In the genomic region with DNA sequence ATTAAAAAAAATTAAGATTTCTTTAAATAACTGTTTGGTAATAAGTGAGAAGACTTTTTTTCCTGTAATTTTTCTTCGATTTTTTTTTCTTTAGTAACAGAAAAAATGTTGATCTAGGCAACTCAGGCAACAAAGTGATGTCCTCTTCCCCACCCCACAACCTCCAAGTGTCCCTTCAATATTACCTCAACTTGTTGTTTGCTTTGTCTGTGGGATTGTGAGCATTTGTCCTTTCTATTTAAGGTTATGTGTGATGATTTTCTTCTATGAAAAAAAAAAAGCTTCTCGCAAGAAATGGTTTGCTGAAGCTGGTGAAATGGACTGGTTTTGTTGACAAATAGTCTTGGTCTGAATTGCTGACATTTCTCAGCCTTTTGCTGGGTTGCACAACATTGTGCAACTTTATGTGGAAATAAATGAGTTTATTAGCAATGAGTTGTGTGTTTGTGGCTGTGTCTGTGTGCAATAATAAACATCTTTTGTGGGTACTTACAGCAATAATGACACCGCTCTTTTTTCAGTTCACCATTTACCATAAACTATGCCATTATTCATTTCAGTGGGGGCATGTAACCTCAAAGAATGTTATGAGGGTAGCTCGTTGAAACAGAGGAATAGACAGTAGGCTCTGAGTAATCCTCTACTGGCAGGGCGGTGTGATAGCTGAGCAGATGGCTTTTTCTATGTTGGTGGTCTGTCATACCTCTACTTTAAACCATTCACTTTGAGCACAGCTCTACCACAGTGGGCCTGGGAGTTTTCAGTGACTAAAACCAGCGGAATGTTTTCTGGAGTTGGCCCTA, we compare ENCODE assay signal across 1 cellular context.
TF ChIP-seq lines count a peak whose summit lies in the region.

No MANE protein-coding gene starts in this region.

TF ChIP-seq in GM23338, 12 proteins besides CTCF, POLR2A, EP300 and RAD21 (continued from another document):
- TF ChIP-seq, protein P1, sequence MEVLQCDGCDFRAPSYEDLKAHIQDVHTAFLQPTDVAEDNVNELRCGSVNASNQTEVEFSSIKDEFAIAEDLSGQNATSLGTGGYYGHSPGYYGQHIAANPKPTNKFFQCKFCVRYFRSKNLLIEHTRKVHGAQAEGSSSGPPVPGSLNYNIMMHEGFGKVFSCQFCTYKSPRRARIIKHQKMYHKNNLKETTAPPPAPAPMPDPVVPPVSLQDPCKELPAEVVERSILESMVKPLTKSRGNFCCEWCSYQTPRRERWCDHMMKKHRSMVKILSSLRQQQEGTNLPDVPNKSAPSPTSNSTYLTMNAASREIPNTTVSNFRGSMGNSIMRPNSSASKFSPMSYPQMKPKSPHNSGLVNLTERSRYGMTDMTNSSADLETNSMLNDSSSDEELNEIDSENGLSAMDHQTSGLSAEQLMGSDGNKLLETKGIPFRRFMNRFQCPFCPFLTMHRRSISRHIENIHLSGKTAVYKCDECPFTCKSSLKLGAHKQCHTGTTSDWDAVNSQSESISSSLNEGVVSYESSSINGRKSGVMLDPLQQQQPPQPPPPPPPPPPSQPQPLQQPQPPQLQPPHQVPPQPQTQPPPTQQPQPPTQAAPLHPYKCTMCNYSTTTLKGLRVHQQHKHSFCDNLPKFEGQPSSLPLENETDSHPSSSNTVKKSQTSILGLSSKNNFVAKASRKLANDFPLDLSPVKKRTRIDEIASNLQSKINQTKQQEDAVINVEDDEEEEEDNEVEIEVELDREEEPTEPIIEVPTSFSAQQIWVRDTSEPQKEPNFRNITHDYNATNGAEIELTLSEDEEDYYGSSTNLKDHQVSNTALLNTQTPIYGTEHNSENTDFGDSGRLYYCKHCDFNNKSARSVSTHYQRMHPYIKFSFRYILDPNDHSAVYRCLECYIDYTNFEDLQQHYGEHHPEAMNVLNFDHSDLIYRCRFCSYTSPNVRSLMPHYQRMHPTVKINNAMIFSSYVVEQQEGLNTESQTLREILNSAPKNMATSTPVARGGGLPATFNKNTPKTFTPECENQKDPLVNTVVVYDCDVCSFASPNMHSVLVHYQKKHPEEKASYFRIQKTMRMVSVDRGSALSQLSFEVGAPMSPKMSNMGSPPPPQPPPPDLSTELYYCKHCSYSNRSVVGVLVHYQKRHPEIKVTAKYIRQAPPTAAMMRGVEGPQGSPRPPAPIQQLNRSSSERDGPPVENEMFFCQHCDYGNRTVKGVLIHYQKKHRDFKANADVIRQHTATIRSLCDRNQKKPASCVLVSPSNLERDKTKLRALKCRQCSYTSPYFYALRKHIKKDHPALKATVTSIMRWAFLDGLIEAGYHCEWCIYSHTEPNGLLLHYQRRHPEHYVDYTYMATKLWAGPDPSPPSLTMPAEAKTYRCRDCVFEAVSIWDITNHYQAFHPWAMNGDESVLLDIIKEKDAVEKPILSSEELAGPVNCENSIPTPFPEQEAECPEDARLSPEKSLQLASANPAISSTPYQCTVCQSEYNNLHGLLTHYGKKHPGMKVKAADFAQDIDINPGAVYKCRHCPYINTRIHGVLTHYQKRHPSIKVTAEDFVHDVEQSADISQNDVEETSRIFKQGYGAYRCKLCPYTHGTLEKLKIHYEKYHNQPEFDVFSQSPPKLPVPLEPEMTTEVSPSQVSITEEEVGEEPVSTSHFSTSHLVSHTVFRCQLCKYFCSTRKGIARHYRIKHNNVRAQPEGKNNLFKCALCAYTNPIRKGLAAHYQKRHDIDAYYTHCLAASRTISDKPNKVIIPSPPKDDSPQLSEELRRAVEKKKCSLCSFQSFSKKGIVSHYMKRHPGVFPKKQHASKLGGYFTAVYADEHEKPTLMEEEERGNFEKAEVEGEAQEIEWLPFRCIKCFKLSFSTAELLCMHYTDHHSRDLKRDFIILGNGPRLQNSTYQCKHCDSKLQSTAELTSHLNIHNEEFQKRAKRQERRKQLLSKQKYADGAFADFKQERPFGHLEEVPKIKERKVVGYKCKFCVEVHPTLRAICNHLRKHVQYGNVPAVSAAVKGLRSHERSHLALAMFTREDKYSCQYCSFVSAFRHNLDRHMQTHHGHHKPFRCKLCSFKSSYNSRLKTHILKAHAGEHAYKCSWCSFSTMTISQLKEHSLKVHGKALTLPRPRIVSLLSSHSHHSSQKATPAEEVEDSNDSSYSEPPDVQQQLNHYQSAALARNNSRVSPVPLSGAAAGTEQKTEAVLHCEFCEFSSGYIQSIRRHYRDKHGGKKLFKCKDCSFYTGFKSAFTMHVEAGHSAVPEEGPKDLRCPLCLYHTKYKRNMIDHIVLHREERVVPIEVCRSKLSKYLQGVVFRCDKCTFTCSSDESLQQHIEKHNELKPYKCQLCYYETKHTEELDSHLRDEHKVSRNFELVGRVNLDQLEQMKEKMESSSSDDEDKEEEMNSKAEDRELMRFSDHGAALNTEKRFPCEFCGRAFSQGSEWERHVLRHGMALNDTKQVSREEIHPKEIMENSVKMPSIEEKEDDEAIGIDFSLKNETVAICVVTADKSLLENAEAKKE (CRISPR knock-in tag; IDR thresholded peaks at IDR 0.05): no peak
- TF ChIP-seq CREB1 (CRISPR knock-in tag; IDR thresholded peaks at IDR 0.05; ENCODE audit: low read depth) (no peak), ZNF331 (CRISPR knock-in tag; IDR thresholded peaks at IDR 0.05; ENCODE audit: low read depth) (no peak), NANOG (IDR thresholded peaks at IDR 0.05; ENCODE audit: borderline replicate concordance) (no peak), POLR2AphosphoS5 (IDR thresholded peaks at IDR 0.05; ENCODE audit: low read depth) (no peak), STAT1 (IDR thresholded peaks at IDR 0.05; ENCODE audit: unreplicated experiment) (no peak), EZH2phosphoT487 (IDR thresholded peaks at IDR 0.05; ENCODE audit: unreplicated experiment) (no peak), ZNF114 (CRISPR knock-in tag; IDR thresholded peaks at IDR 0.05) (no peak), EZH2 (IDR thresholded peaks at IDR 0.05; ENCODE audit: low read depth, unreplicated experiment) (no peak), JUNB (IDR thresholded peaks at IDR 0.05; ENCODE audit: unreplicated experiment) (no peak)
- TF ChIP-seq, protein P2, sequence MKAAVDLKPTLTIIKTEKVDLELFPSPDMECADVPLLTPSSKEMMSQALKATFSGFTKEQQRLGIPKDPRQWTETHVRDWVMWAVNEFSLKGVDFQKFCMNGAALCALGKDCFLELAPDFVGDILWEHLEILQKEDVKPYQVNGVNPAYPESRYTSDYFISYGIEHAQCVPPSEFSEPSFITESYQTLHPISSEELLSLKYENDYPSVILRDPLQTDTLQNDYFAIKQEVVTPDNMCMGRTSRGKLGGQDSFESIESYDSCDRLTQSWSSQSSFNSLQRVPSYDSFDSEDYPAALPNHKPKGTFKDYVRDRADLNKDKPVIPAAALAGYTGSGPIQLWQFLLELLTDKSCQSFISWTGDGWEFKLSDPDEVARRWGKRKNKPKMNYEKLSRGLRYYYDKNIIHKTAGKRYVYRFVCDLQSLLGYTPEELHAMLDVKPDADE (IDR thresholded peaks at IDR 0.05): no peak
TF ChIP-seq in GM23338: peak in this region for 0.
